Comparison of ENCODE assay signal across 9 cellular contexts in the genomic region with DNA sequence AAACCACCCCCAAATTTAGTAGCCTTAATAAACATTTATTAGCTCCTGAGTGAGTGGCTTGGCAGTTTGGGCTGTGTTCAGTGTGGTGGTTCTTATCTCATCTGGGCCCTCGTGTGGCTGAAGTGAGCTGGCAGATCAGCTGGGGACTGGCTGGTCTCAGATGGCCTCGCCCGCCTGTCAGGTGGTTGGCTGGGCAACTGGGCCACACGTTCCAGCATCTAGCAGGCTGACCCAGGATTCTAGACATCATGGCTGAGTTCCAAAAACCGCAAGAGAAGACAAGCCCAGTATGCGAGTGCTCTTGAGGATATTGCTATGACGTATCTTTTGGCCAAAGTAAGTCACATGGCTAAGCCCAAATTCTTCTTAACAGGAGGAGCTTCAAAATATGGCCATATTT.
DNase-seq lines count a peak whose midpoint lies in the region; ATAC-seq and TF ChIP-seq lines count a peak whose summit lies in the region.
"Had no signal": no experiment of that assay in that cellular context is flagged by ENCODE, and none has a peak within 500 bp of the region (broad histone marks: within the 10 kb centered on the region; RNA-seq: fewer than 3 reads in every experiment).

No MANE protein-coding gene starts in this region.

- H3K9ac ChIP-seq in rectal smooth muscle tissue (ENCODE audit: low read length) = no peak overlapping the region

- peak; percentile 46 for DNase-seq in ELR (ENCODE audit: low read depth)
- peak; percentile 78 for DNase-seq in RPMI8226
- DNase-seq in foreskin fibroblast = peak; percentile 66 to 82
- DNase-seq in 8988T = no peak
- DNase-seq in T-helper 1 cell = no peak

- H3K4me3 ChIP-seq in foreskin fibroblast (ENCODE audit: low read depth in 1 of 2, low read length in 2 of 2) (no peak overlapping the region), rectal smooth muscle tissue (ENCODE audit: low read length) (no peak overlapping the region)
- H3K4me3 ChIP-seq: dorsolateral prefrontal cortex had no signal

- no peaks in the 10 kb centered on the region for H3K27me3 ChIP-seq in rectal smooth muscle tissue (ENCODE audit: control insufficient read depth, insufficient read depth, low read length)
- H3K27me3 ChIP-seq: dorsolateral prefrontal cortex had no signal

- peaks cover 10% of the 10 kb centered on the region for H3K4me1 ChIP-seq in rectal smooth muscle tissue (ENCODE audit: control insufficient read depth, insufficient read depth, low read length)

- no peak for ATAC-seq in GM21515 (IDR thresholded peaks at IDR 0.05; ENCODE audit: unreplicated experiment)
- ATAC-seq in HG02970 (IDR thresholded peaks at IDR 0.05; ENCODE audit: low FRiP score, unreplicated experiment) = no peak

- H3K36me3 ChIP-seq in rectal smooth muscle tissue (ENCODE audit: control insufficient read depth, insufficient read depth, low read length) = peaks cover 24% of the 10 kb centered on the region

- TF ChIP-seq CTCF in foreskin fibroblast (IDR thresholded peaks at IDR 0.05; ENCODE audit: low read depth, low read length) = no peak

- H3K27ac ChIP-seq in rectal smooth muscle tissue (ENCODE audit: low read depth, low read length) = peak overlapping the region; percentile 62

Comparison
In these comparisons a context has a peak if more than half of its experiments do, and no peak if none do; other contexts are left out.
1. DNase-seq: peak in ELR (single experiment), RPMI8226 (single experiment) and foreskin fibroblast (2 of 2); none in 8988T (single experiment) and T-helper 1 cell (0 of 5).